In the genomic region with DNA sequence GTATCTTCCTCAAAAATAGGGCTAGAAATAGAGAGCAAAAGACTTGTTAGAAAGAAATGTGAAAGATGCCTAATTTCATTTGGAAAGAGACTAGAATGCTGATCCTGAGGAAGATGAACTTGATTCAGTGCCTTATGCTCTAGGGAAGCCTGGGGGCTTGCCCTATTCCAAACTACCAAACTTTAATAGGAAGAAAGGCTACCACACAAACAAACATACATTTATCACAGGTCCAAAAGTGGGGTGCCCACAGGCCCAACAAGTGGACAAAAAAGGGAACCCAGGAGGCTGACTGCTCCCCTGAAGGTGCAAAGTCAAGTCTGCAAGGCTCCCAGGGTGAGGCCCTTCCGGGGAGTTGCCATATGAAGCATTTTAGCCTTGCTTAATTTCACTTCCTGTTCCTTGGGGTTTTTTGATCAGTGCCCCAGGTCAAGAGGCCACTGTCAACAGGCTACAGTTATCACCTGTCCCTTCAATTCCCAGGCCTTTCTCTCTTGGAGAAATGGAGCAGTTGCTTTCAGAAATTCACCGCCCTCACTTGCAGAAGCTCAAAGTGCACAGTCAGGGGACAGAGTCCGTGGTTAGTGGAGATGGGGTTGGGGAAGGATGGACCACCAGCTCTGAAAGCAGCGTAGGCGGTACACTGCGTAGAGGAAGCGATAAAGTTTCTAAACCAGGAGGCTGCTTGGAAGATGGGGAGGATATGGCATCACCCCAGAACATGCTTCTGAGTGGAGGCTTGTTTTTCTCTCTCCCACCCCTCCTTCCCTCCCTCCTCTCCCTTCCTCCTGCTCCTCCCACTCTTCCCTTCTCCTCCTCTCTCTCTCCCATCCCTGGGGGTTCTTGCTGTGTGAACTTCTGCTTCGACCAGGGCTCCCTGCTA, we compare ENCODE assay signal across 8 cellular contexts.
A peak's percentile ranks its signal among the peaks of the same experiment; 100 is the strongest.
DNase-seq lines count a peak whose midpoint lies in the region; ATAC-seq lines count a peak whose summit lies in the region.

No MANE protein-coding gene starts in this region.

- DNase-seq in KBM-7 = peak; percentile 30
- DNase-seq in effector memory CD8-positive, alpha-beta T cell = peak in 2 of 3 experiments; percentile 2 to 3
- DNase-seq in NCI-H524 (lab: John Stamatoyannopoulos, UW) = no peak
- no peak for DNase-seq in DMS 273 (lab: John Stamatoyannopoulos, UW; ENCODE audit: unreplicated experiment)
- no peak for DNase-seq in NCI-H524 treated with DMSO at 0.1 percent for 48 hours (lab: John Stamatoyannopoulos, UW)
- DNase-seq in inferior parietal cortex (ENCODE audit: extremely low spot score) = no peak

- H3K36me3 Mint-ChIP-seq in effector memory CD8-positive, alpha-beta T cell (ENCODE audit: insufficient read depth) = peaks cover 5% of the 10 kb centered on the region

- peak overlapping the region; percentile 88 to 90 for H3K27ac Mint-ChIP-seq in effector memory CD8-positive, alpha-beta T cell

- peaks cover 19 to 30% of the 10 kb centered on the region in 2 donors for H3K4me1 Mint-ChIP-seq in effector memory CD8-positive, alpha-beta T cell (ENCODE audit: low read depth in 2 of 2)

- H3K9me3 Mint-ChIP-seq in effector memory CD8-positive, alpha-beta T cell = no peaks in the 10 kb centered on the region

- H3K27me3 Mint-ChIP-seq in effector memory CD8-positive, alpha-beta T cell = no peaks in the 10 kb centered on the region

- in situ Hi-C loops in KBM-7 (cut with MboI; ENCODE audit: low pct_unique_long_range_greater_than_20kb, low sequenced_read_pairs) = no loop called here

- ATAC-seq in GM18508 (IDR thresholded peaks at IDR 0.05; ENCODE audit: insufficient read depth, unreplicated experiment) (peak; percentile 87), GM21529 (IDR thresholded peaks at IDR 0.05; ENCODE audit: unreplicated experiment) (peak; percentile 88)
- ATAC-seq in effector memory CD8-positive, alpha-beta T cell (replicated peaks) = peak; percentile 73

- peak overlapping the region; percentile 14 to 31 for H3K4me3 Mint-ChIP-seq in effector memory CD8-positive, alpha-beta T cell

Comparison
In these comparisons a context has a peak if more than half of its experiments do, and no peak if none do; other contexts are left out.
1. DNase-seq: peak in KBM-7 (single experiment) and effector memory CD8-positive, alpha-beta T cell (2 of 3); none in NCI-H524 (0 of 2), DMS 273 (single experiment), NCI-H524 treated with DMSO at 0.1 percent for 48 hours (single experiment) and inferior parietal cortex (single experiment).
2. Peak in every context shown above with its lines, with median percentiles within 50 percentile points of each other: ATAC-seq.